In the genomic region with DNA sequence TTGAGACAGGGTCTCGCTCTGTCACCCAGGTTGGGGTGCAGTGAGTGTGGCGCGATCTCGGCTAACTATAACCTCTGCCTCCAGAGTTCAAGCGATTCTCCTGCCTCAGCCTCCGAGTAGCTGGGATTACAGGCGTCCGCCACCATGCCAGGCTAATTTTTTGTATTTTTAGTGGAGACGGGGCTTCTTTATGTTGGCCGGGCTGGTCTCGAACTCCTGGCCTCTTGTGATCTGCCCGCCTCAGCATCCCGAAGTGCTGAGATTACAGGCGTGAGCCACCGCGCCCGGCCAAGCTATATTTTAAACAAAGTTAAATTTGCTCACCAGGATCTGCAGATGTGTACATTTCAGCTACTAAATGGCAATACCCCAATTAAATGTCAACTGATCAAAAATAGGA, we compare ENCODE assay signal across 8 cellular contexts. TPM values are rescaled to one million over a fixed set of nuclear protein-coding genes. Genes with fewer than 3 reads are reported as not detected.
DNase-seq lines count a peak whose midpoint lies in the region; ATAC-seq and TF ChIP-seq lines count a peak whose summit lies in the region.

No MANE protein-coding gene starts in this region.

- H3K36me3 Mint-ChIP-seq in activated CD8-positive, alpha-beta T cell treated with anti-CD3 and anti-CD28 coated beads for 36 hours (ENCODE audit: low read depth), result peaks cover 8% of the 10 kb centered on the region
- H3K36me3 Mint-ChIP-seq in stimulated activated effector memory CD8-positive, alpha-beta T cell treated with anti-CD3 and anti-CD28 coated beads, Interleukin-12 subunit alpha, Interleukin-12 subunit beta, amount 100 ng/mL, for 72 hours, result peaks cover 37% of the 10 kb centered on the region

- TF ChIP-seq RAD21 in HCT116 (IDR thresholded peaks at IDR 0.05; ENCODE audit: low read depth), result no peak

- peaks cover 32% of the 10 kb centered on the region for H3K4me1 Mint-ChIP-seq in activated CD8-positive, alpha-beta T cell treated with anti-CD3 and anti-CD28 coated beads for 36 hours (ENCODE audit: low read depth)
- H3K4me1 Mint-ChIP-seq in stimulated activated effector memory CD8-positive, alpha-beta T cell treated with anti-CD3 and anti-CD28 coated beads, Interleukin-12 subunit alpha, Interleukin-12 subunit beta, amount 100 ng/mL, for 72 hours, result peaks cover 32% of the 10 kb centered on the region

- BruUV-seq in HCT116 (replicated peaks; lab: Mats Ljungman, UMichigan), result no TSS peak

- no peak overlapping the region for H2AFZ ChIP-seq in HCT116 (ENCODE audit: low read depth, low read length, poor library complexity, severe bottlenecking)

- peaks cover 1% of the 10 kb centered on the region for H3K27me3 Mint-ChIP-seq in activated CD8-positive, alpha-beta T cell treated with anti-CD3 and anti-CD28 coated beads for 36 hours

- H3K79me2 ChIP-seq in HCT116 (ENCODE audit: insufficient read depth, low read length), result peaks cover 84% of the 10 kb centered on the region

- intact Hi-C loops in HCT116 (cut with micrococcal nuclease), result loop anchor here (2.0 kb wide), 1 partner anchor 90 kb away; a partner anchor contains a TSS
- intact Hi-C loops in activated CD8-positive, alpha-beta T cell treated with anti-CD3 and anti-CD28 coated beads for 36 hours (cut with micrococcal nuclease), result no loop called here

- peak overlapping the region; percentile 98; the same call in 1 of the 2 replicates for H3K27ac ChIP-seq in HCT116 (ENCODE audit: low read depth, low read length)

- H3K4me3 ChIP-seq in HCT116 (replicated peaks in 1 of 2; ENCODE audit: low read depth in 1 of 2, low read length in 2 of 2) (peak overlapping the region; percentile 95 to 98), iPS-15b (ENCODE audit: low read depth, low read length) (peak overlapping the region; percentile 97)

- H3K4me2 ChIP-seq in HCT116 (ENCODE audit: low read length), result peak overlapping the region; percentile 89

- RAD21 ChIA-PET in HCT116 (lab: Charles Lee; ENCODE audit: low non-redundant PET in 1 of 2, low total read pairs in 2 of 2, uncharacterized antibody in 2 of 2, unreplicated experiment in 2 of 2), result no interaction called here

- H3K4me3 Mint-ChIP-seq in activated CD8-positive, alpha-beta T cell treated with anti-CD3 and anti-CD28 coated beads for 36 hours, result peak overlapping the region; percentile 94
- H3K4me3 Mint-ChIP-seq in stimulated activated effector memory CD8-positive, alpha-beta T cell treated with anti-CD3 and anti-CD28 coated beads, Interleukin-12 subunit alpha, Interleukin-12 subunit beta, amount 100 ng/mL, for 72 hours, result peak overlapping the region; percentile 91

- H3K9ac ChIP-seq in HCT116 (ENCODE audit: low read length) (peak overlapping the region; percentile 89), iPS-15b (ENCODE audit: low read depth, low read length) (peak overlapping the region; percentile 97)

- POLR2A ChIA-PET in HCT116 (lab: Charles Lee), result no interaction called here
- POLR2A ChIA-PET in activated CD8-positive, alpha-beta T cell treated with anti-CD3 and anti-CD28 coated beads for 36 hours (lab: Charles Lee), result interaction anchor here (0.9 to 2.8 kb wide), 5 partner anchors 11 to 89 kb away, joined by 3 to 11 read pairs (median 4); no protein-coding TSS in a partner anchor

- H3K4me1 ChIP-seq in HCT116 (ENCODE audit: control insufficient read depth in 1 of 2, insufficient read depth in 2 of 2, low read length in 2 of 2), result peaks cover 2 to 21% of the 10 kb centered on the region in 2 experiments; a peak in 3 of 4 replicates
- no peaks in the 10 kb centered on the region for H3K4me1 ChIP-seq in iPS-15b (ENCODE audit: control insufficient read depth, insufficient read depth, low read length)

- TF ChIP-seq CTCF in HCT116 (IDR thresholded peaks at IDR 0.05 in 2 of 3, conservative IDR thresholded peaks at IDR 0.05 in 1 of 3; ENCODE audit: borderline replicate concordance in 1 of 3, insufficient read depth in 1 of 3, low read depth in 2 of 3, low read length in 2 of 3), result no peak
- TF ChIP-seq CTCF in activated CD8-positive, alpha-beta T cell treated with anti-CD3 and anti-CD28 coated beads for 36 hours (IDR thresholded peaks at IDR 0.05), result no peak

- CTCF ChIA-PET in HCT116 (lab: Charles Lee), result no interaction called here
- CTCF ChIA-PET in activated CD8-positive, alpha-beta T cell treated with anti-CD3 and anti-CD28 coated beads for 36 hours (lab: Charles Lee), result interaction anchor here (2.4 to 2.6 kb wide), 2 partner anchors 15 to 35 kb away, joined by 12 read pairs; no protein-coding TSS in a partner anchor

- H3K27ac Mint-ChIP-seq in activated CD8-positive, alpha-beta T cell treated with anti-CD3 and anti-CD28 coated beads for 36 hours, result peak overlapping the region; percentile 98
- peak overlapping the region; percentile 94 for H3K27ac Mint-ChIP-seq in stimulated activated effector memory CD8-positive, alpha-beta T cell treated with anti-CD3 and anti-CD28 coated beads, Interleukin-12 subunit alpha, Interleukin-12 subunit beta, amount 100 ng/mL, for 72 hours

- no peaks in the 10 kb centered on the region for H3K9me3 ChIP-seq in HCT116 (ENCODE audit: control insufficient read depth in 1 of 2, insufficient read depth in 1 of 2, low read depth in 1 of 2, low read length in 2 of 2)
- no peaks in the 10 kb centered on the region for H3K9me3 ChIP-seq in iPS-15b (ENCODE audit: control insufficient read depth, insufficient read depth, low read length)

- TF ChIP-seq POLR2A in HCT116 (IDR thresholded peaks at IDR 0.05; ENCODE audit: borderline replicate concordance, extremely low read depth, insufficient read depth, insufficient read length), result no peak

- H3K36me3 ChIP-seq in HCT116 (ENCODE audit: control insufficient read depth in 1 of 2, insufficient read depth in 2 of 2, low read length in 2 of 2), result peaks cover 0 to 5% of the 10 kb centered on the region in 2 experiments; a peak in 2 of 4 replicates
- H3K36me3 ChIP-seq in iPS-15b (ENCODE audit: control insufficient read depth, insufficient read depth, low read length), result no peaks in the 10 kb centered on the region

- H3K9me3 Mint-ChIP-seq in activated CD8-positive, alpha-beta T cell treated with anti-CD3 and anti-CD28 coated beads for 36 hours, result no peaks in the 10 kb centered on the region
- no peaks in the 10 kb centered on the region for H3K9me3 Mint-ChIP-seq in stimulated activated effector memory CD8-positive, alpha-beta T cell treated with anti-CD3 and anti-CD28 coated beads, Interleukin-12 subunit alpha, Interleukin-12 subunit beta, amount 100 ng/mL, for 72 hours

- DNase-seq in HCT116 (ENCODE audit: low read depth, low spot score), result no peak
- no peak for DNase-seq in activated CD8-positive, alpha-beta T cell treated with anti-CD3 and anti-CD28 coated beads for 36 hours
- no peak for DNase-seq in stimulated activated effector memory CD8-positive, alpha-beta T cell treated with anti-CD3 and anti-CD28 coated beads, Interleukin-12 subunit alpha, Interleukin-12 subunit beta, amount 100 ng/mL, for 72 hours (ENCODE audit: low spot score in 2 of 2)
- DNase-seq in COR-L47 (lab: John Stamatoyannopoulos, UW), result no peak
- no peak for DNase-seq in EL

- no peaks in the 10 kb centered on the region for H3K9me2 ChIP-seq in HCT116 (ENCODE audit: insufficient read depth)

- ATAC-seq in HCT116, result no peak
- ATAC-seq in activated CD8-positive, alpha-beta T cell treated with anti-CD3 and anti-CD28 coated beads for 36 hours, result no peak
- no peak for ATAC-seq in stimulated activated effector memory CD8-positive, alpha-beta T cell treated with anti-CD3 and anti-CD28 coated beads, Interleukin-12 subunit alpha, Interleukin-12 subunit beta, amount 100 ng/mL, for 72 hours
- ATAC-seq in HG03439 (IDR thresholded peaks at IDR 0.05; ENCODE audit: unreplicated experiment), result no peak
- ATAC-seq in GM19467 (IDR thresholded peaks at IDR 0.05; ENCODE audit: unreplicated experiment), result no peak

- no peaks in the 10 kb centered on the region for H3K27me3 ChIP-seq in HCT116 (ENCODE audit: insufficient read depth, low read length)
- H3K27me3 ChIP-seq in iPS-15b (ENCODE audit: control insufficient read depth, insufficient read depth, low read length), result no peaks in the 10 kb centered on the region

- no peaks in the 10 kb centered on the region for H4K20me1 ChIP-seq in HCT116 (ENCODE audit: insufficient read depth)

TF ChIP-seq in HCT116, 20 proteins besides CTCF, POLR2A, EP300 and RAD21:
- TF ChIP-seq YY1 (IDR thresholded peaks at IDR 0.05; ENCODE audit: extremely low read depth, insufficient replicate concordance, low read depth, low read length) (no peak), ZNF274 (IDR thresholded peaks at IDR 0.05; ENCODE audit: low read depth, low read length) (no peak), CBX3 (IDR thresholded peaks at IDR 0.05; ENCODE audit: low read depth) (no peak), TCF7L2 (IDR thresholded peaks at IDR 0.05; ENCODE audit: borderline replicate concordance, extremely low read depth, insufficient read depth, insufficient read length) (no peak), POLR2AphosphoS5 (IDR thresholded peaks at IDR 0.05; ENCODE audit: low read depth, low read length) (no peak), EGR1 (IDR thresholded peaks at IDR 0.05; ENCODE audit: low read depth) (no peak), FOSL1 (IDR thresholded peaks at IDR 0.05; ENCODE audit: low read depth) (no peak), JUND (IDR thresholded peaks at IDR 0.05) (no peak), EZH2phosphoT487 (IDR thresholded peaks at IDR 0.05; ENCODE audit: borderline replicate concordance) (no peak), CEBPB (IDR thresholded peaks at IDR 0.05; ENCODE audit: low read depth) (no peak)
- TF ChIP-seq, protein P1, sequence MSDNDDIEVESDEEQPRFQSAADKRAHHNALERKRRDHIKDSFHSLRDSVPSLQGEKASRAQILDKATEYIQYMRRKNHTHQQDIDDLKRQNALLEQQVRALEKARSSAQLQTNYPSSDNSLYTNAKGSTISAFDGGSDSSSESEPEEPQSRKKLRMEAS (IDR thresholded peaks at IDR 0.05), result no peak
- TF ChIP-seq, protein P2, sequence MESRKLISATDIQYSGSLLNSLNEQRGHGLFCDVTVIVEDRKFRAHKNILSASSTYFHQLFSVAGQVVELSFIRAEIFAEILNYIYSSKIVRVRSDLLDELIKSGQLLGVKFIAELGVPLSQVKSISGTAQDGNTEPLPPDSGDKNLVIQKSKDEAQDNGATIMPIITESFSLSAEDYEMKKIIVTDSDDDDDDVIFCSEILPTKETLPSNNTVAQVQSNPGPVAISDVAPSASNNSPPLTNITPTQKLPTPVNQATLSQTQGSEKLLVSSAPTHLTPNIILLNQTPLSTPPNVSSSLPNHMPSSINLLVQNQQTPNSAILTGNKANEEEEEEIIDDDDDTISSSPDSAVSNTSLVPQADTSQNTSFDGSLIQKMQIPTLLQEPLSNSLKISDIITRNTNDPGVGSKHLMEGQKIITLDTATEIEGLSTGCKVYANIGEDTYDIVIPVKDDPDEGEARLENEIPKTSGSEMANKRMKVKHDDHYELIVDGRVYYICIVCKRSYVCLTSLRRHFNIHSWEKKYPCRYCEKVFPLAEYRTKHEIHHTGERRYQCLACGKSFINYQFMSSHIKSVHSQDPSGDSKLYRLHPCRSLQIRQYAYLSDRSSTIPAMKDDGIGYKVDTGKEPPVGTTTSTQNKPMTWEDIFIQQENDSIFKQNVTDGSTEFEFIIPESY (IDR thresholded peaks at IDR 0.05; ENCODE audit: extremely low read depth, insufficient replicate concordance, low read length), result no peak
TF ChIP-seq in HCT116: peak in this region for 0.

RNA-seq across cellular contexts. Expression of a gene that starts 1.1 kb away (rescaled TPM):
- total RNA-seq in HCT116 (2021; ENCODE audit: unreplicated experiment), result 18.6 TPM
- 5.0 and 7.3 TPM in 2 replicates for polyA plus RNA-seq in HCT116 (2012)
- total RNA-seq in activated CD8-positive, alpha-beta T cell treated with anti-CD3 and anti-CD28 coated beads for 36 hours, result 10 to 100 TPM; 17.8 to 19.0 TPM
